In genomic region chr1:169105087-169105433, GRCh38 we compare ENCODE assay signal across 8 cellular contexts. TPM values are rescaled to one million over a fixed set of nuclear protein-coding genes. Genes with fewer than 3 reads are reported as not detected.
A peak's percentile ranks its signal among the peaks of the same experiment; 100 is the strongest.
DNase-seq lines count a peak whose midpoint lies in the region; ATAC-seq and TF ChIP-seq lines count a peak whose summit lies in the region.

No MANE protein-coding gene starts in this region.

- POLR2A ChIA-PET in activated naive CD8-positive, alpha-beta T cell treated with anti-CD3 and anti-CD28 coated beads, Interleukin-2, amount 10 ng/mL, durations not matched to agents 7 days and 5 days (lab: Charles Lee) = no interaction called here

- H3K4me3 Mint-ChIP-seq in activated naive CD4-positive, alpha-beta T cell treated with anti-CD3 and anti-CD28 coated beads, Interleukin-2, amount 10 ng/mL, durations not matched to agents 7 days and 5 days = peak overlapping the region; percentile 66
- H3K4me3 Mint-ChIP-seq in activated naive CD8-positive, alpha-beta T cell treated with anti-CD3 and anti-CD28 coated beads, Interleukin-2, amount 10 ng/mL, durations not matched to agents 7 days and 5 days = peak overlapping the region; percentile 73

- no peak for TF ChIP-seq CTCF in thoracic aorta (IDR thresholded peaks at IDR 0.05)

- H3K36me3 Mint-ChIP-seq in activated naive CD4-positive, alpha-beta T cell treated with anti-CD3 and anti-CD28 coated beads, Interleukin-2, amount 10 ng/mL, durations not matched to agents 7 days and 5 days = no peaks in the 10 kb centered on the region
- peaks cover 2% of the 10 kb centered on the region for H3K36me3 Mint-ChIP-seq in activated naive CD8-positive, alpha-beta T cell treated with anti-CD3 and anti-CD28 coated beads, Interleukin-2, amount 10 ng/mL, durations not matched to agents 7 days and 5 days

- no peak overlapping the region for H4K8ac ChIP-seq in mesenchymal stem cell (ENCODE audit: low read length)

- no peak overlapping the region for H3K18ac ChIP-seq in mesenchymal stem cell (ENCODE audit: low read depth in 1 of 2, low read length in 2 of 2)

- H3K27ac ChIP-seq in mesenchymal stem cell (ENCODE audit: low read length, poor library complexity, severe bottlenecking) (no peak overlapping the region), thoracic aorta (peak overlapping the region in 1 of 2 donors; percentile 53)

- H3K27ac Mint-ChIP-seq in activated naive CD4-positive, alpha-beta T cell treated with anti-CD3 and anti-CD28 coated beads, Interleukin-2, amount 10 ng/mL, durations not matched to agents 7 days and 5 days = no peak overlapping the region
- H3K27ac Mint-ChIP-seq in activated naive CD8-positive, alpha-beta T cell treated with anti-CD3 and anti-CD28 coated beads, Interleukin-2, amount 10 ng/mL, durations not matched to agents 7 days and 5 days = no peak overlapping the region

- no peaks in the 10 kb centered on the region for H3K79me1 ChIP-seq in mesenchymal stem cell (replicated peaks; ENCODE audit: low read length, poor library complexity, severe bottlenecking)

- H3K27me3 ChIP-seq in mesenchymal stem cell (ENCODE audit: control insufficient read depth in 1 of 2, insufficient read depth in 1 of 2, low read length in 2 of 2) (peaks cover 0 to 28% of the 10 kb centered on the region in 2 experiments), thoracic aorta (replicated peaks; ENCODE audit: insufficient read depth) (no peaks in the 10 kb centered on the region)

- no peak overlapping the region for H2AFZ ChIP-seq in mesenchymal stem cell (ENCODE audit: low read depth, low read length)

- 70% methylated on average over 6 of the region's 6 CpGs for WGBS in mesenchymal stem cell

- no peak overlapping the region for H3K4ac ChIP-seq in mesenchymal stem cell (ENCODE audit: low read depth in 1 of 2, low read length in 2 of 2)

- H3K4me2 ChIP-seq in mesenchymal stem cell (ENCODE audit: low read length, poor library complexity, severe bottlenecking) = no peak overlapping the region

- H3K27me3 Mint-ChIP-seq in activated naive CD4-positive, alpha-beta T cell treated with anti-CD3 and anti-CD28 coated beads, Interleukin-2, amount 10 ng/mL, durations not matched to agents 7 days and 5 days = peaks cover 24% of the 10 kb centered on the region
- no peaks in the 10 kb centered on the region for H3K27me3 Mint-ChIP-seq in activated naive CD8-positive, alpha-beta T cell treated with anti-CD3 and anti-CD28 coated beads, Interleukin-2, amount 10 ng/mL, durations not matched to agents 7 days and 5 days

- no peak overlapping the region for H3K9ac ChIP-seq in mesenchymal stem cell (ENCODE audit: low read length)

- H3K4me1 ChIP-seq in mesenchymal stem cell (ENCODE audit: control insufficient read depth, insufficient read depth, low read depth, low read length) (peaks cover 23% of the 10 kb centered on the region), thoracic aorta (ENCODE audit: control insufficient read depth in 1 of 2, low read depth in 2 of 2) (peaks cover 4 to 58% of the 10 kb centered on the region in 2 donors)

- H3K36me3 ChIP-seq in mesenchymal stem cell (ENCODE audit: control insufficient read depth in 1 of 2, insufficient read depth in 2 of 2, low read depth in 1 of 2, low read length in 2 of 2) (no peaks in the 10 kb centered on the region), thoracic aorta (no peaks in the 10 kb centered on the region)

- H2BK120ac ChIP-seq in mesenchymal stem cell (ENCODE audit: low read depth, low read length) = no peak overlapping the region

- H3K9me3 Mint-ChIP-seq in activated naive CD4-positive, alpha-beta T cell treated with anti-CD3 and anti-CD28 coated beads, Interleukin-2, amount 10 ng/mL, durations not matched to agents 7 days and 5 days = no peaks in the 10 kb centered on the region
- no peaks in the 10 kb centered on the region for H3K9me3 Mint-ChIP-seq in activated naive CD8-positive, alpha-beta T cell treated with anti-CD3 and anti-CD28 coated beads, Interleukin-2, amount 10 ng/mL, durations not matched to agents 7 days and 5 days

- H3K4me3 ChIP-seq in mesenchymal stem cell (ENCODE audit: insufficient read depth in 1 of 2, low read depth in 1 of 2, low read length in 2 of 2) (no peak overlapping the region), thoracic aorta (peak overlapping the region; percentile 95)

- CTCF ChIA-PET in activated naive CD4-positive, alpha-beta T cell treated with anti-CD3 and anti-CD28 coated beads, Interleukin-2, amount 10 ng/mL, durations not matched to agents 7 days and 5 days (lab: Charles Lee) = interaction anchor here (2.0 kb wide), 1 partner anchor 243 kb away, joined by 5 read pairs; no protein-coding TSS in a partner anchor

- peak overlapping the region; percentile 20 for H2AK5ac ChIP-seq in mesenchymal stem cell (ENCODE audit: low read length, severe bottlenecking)

- no peak overlapping the region for H2BK12ac ChIP-seq in mesenchymal stem cell (ENCODE audit: low read length in 2 of 2)

- H4K91ac ChIP-seq in mesenchymal stem cell (ENCODE audit: low read length) = no peak overlapping the region

- no peak for ATAC-seq in activated naive CD8-positive, alpha-beta T cell treated with anti-CD3 and anti-CD28 coated beads, Interleukin-2, amount 10 ng/mL, durations not matched to agents 7 days and 5 days (ENCODE audit: low read depth)
- ATAC-seq in thoracic aorta (ENCODE audit: insufficient number of reproducible peaks, low FRiP score, low read depth) (no peak), GM21737 (IDR thresholded peaks at IDR 0.05; ENCODE audit: unreplicated experiment) (no peak)

- no peaks in the 10 kb centered on the region for H3K9me3 ChIP-seq in mesenchymal stem cell (ENCODE audit: control insufficient read depth, low read length)
- H3K9me3 ChIP-seq in thoracic aorta = no peaks in the 10 kb centered on the region

- no peak overlapping the region for H2BK5ac ChIP-seq in mesenchymal stem cell (ENCODE audit: low read depth, low read length, poor library complexity, severe bottlenecking)

- H3K23ac ChIP-seq in mesenchymal stem cell (ENCODE audit: low read length in 2 of 2) = no peak overlapping the region

- peaks cover 25% of the 10 kb centered on the region for H3K4me1 Mint-ChIP-seq in activated naive CD4-positive, alpha-beta T cell treated with anti-CD3 and anti-CD28 coated beads, Interleukin-2, amount 10 ng/mL, durations not matched to agents 7 days and 5 days
- peaks cover 29% of the 10 kb centered on the region for H3K4me1 Mint-ChIP-seq in activated naive CD8-positive, alpha-beta T cell treated with anti-CD3 and anti-CD28 coated beads, Interleukin-2, amount 10 ng/mL, durations not matched to agents 7 days and 5 days

- no peak for DNase-seq in activated naive CD4-positive, alpha-beta T cell treated with anti-CD3 and anti-CD28 coated beads, Interleukin-2, amount 10 ng/mL, durations not matched to agents 7 days and 5 days
- DNase-seq in activated naive CD4-positive, alpha-beta T cell treated with anti-CD3 and anti-CD28 coated beads, Interleukin-2, amount 50 U/mL, for 16 hours = no peak
- DNase-seq in activated naive CD8-positive, alpha-beta T cell treated with anti-CD3 and anti-CD28 coated beads, Interleukin-2, amount 10 ng/mL, durations not matched to agents 7 days and 5 days = no peak
- no peak for DNase-seq in mesenchymal stem cell
- DNase-seq in thoracic aorta (ENCODE audit: low spot score) = no peak
- DNase-seq in NCI-H1105 (lab: John Stamatoyannopoulos, UW) = no peak
- DNase-seq in foreskin melanocyte = no peak

- no peak overlapping the region for H3K14ac ChIP-seq in mesenchymal stem cell (ENCODE audit: low read length in 2 of 2)

- no peak overlapping the region for H2BK15ac ChIP-seq in mesenchymal stem cell (ENCODE audit: low read depth, poor library complexity, severe bottlenecking)

RNA-seq across cellular contexts. Expression of gene ATP1B1, which starts 1.4 kb away (rescaled TPM):
- total RNA-seq in activated naive CD8-positive, alpha-beta T cell treated with anti-CD3 and anti-CD28 coated beads, Interleukin-2, amount 10 ng/mL, durations not matched to agents 7 days and 5 days = 10 to 100 TPM; 12.2 to 13.3 TPM
- 59.9 TPM for polyA plus RNA-seq in mesenchymal stem cell (2013, experiment 1 of 2)
- polyA plus RNA-seq in mesenchymal stem cell (2013, experiment 2 of 2) = 62.4 TPM
- total RNA-seq in thoracic aorta = 10 to 100 TPM; 19.4 to 33.9 TPM
